In the genomic region with DNA sequence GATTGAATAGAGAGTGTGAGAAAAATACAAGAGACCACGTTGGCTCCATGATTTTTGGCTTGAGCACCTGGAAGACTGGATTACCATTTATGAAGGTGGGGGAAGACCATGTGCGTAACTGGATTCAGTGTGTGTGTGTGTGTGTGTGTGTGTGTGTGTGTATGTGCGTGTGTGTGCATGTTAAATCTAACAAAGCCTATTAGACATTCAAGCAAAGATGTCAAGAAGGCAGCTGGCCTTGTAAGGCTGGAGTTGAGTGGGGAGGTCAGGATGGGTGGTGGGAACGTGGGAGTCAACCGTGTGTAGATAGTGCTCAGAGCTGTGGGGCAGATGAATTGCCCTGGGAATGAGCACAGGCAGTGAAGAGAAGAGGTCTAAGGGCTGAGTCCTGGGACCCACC, we compare ENCODE assay signal across 34 cellular contexts.
"Had no signal": no experiment of that assay in that cellular context is flagged by ENCODE, and none has a peak within 500 bp of the region (broad histone marks: within the 10 kb centered on the region; RNA-seq: fewer than 3 reads in every experiment).

No MANE protein-coding gene starts in this region.

- DNase-seq: activated B cell treated with CpG ODN at 0.5 μM for 24 hours; activated CD4-positive, alpha-beta memory T cell treated with anti-CD3 and anti-CD28 coated beads for 36 hours; activated CD4-positive, alpha-beta T cell treated with anti-CD3 and anti-CD28 coated beads for 48 hours; activated CD4-positive, alpha-beta T cell treated with anti-CD3 and anti-CD28 coated beads, Interleukin-2, amount 50 U/mL, for 1 hour; activated CD8-positive, alpha-beta memory T cell treated with anti-CD3 and anti-CD28 coated beads, Interleukin-2, amount 10 ng/mL, durations not matched to agents 7 days and 5 days; activated CD8-positive, alpha-beta memory T cell treated with anti-CD3 and anti-CD28 coated beads, Interleukin-2, amount 50 U/mL, for 4 hours; activated CD8-positive, alpha-beta T cell treated with anti-CD3 and anti-CD28 coated beads, Interleukin-2, amount 10 ng/mL, durations not matched to agents 7 days and 5 days; activated effector memory CD4-positive, alpha-beta T cell treated with anti-CD3 and anti-CD28 coated beads, Interleukin-2, amount 50 U/mL, for 16 hours; activated naive CD4-positive, alpha-beta T cell treated with anti-CD3 and anti-CD28 coated beads for 36 hours; activated naive CD8-positive, alpha-beta T cell treated with anti-CD3 and anti-CD28 coated beads, Interleukin-2, amount 10 ng/mL, durations not matched to agents 7 days and 5 days; activated T-cell treated with anti-CD3 and anti-CD28 coated beads, Interleukin-2, amount 50 U/mL, for 1 hour; activated T-cell treated with anti-CD3 and anti-CD28 coated beads, Interleukin-2, amount 50 U/mL, for 48 hours; cortex of kidney; dermis blood vessel endothelial cell; effector CD4-positive, alpha-beta T cell; effector memory CD8-positive, alpha-beta T cell; erythroblast; foreskin keratinocyte; gastrocnemius medialis; glutamatergic neuron; SW 1271; T-cell; T-helper 9 cell; WERI-Rb-1 had no signal

- H3K4me3 ChIP-seq: ascending aorta, breast epithelium, esophagus muscularis mucosa, gastrocnemius medialis had no signal

- H3K4me1 Mint-ChIP-seq: activated B cell treated with CpG ODN at 0.5 μM for 24 hours; activated CD8-positive, alpha-beta memory T cell treated with anti-CD3 and anti-CD28 coated beads, Interleukin-2, amount 10 ng/mL, durations not matched to agents 7 days and 5 days; activated naive CD4-positive, alpha-beta T cell treated with anti-CD3 and anti-CD28 coated beads, Interleukin-2, amount 50 U/mL, for 24 hours; activated naive CD8-positive, alpha-beta T cell treated with anti-CD3 and anti-CD28 coated beads, Interleukin-2, amount 10 ng/mL, durations not matched to agents 7 days and 5 days; central memory CD8-positive, alpha-beta T cell; T-cell had no signal

- H3K27me3 ChIP-seq: ascending aorta had no signal

- H3K36me3 ChIP-seq: ascending aorta, breast epithelium, esophagus muscularis mucosa, gastrocnemius medialis, WERI-Rb-1 had no signal

- H3K4me3 Mint-ChIP-seq: activated B cell treated with CpG ODN at 0.5 μM for 24 hours; activated CD4-positive, alpha-beta memory T cell treated with anti-CD3 and anti-CD28 coated beads for 36 hours; activated CD8-positive, alpha-beta memory T cell treated with anti-CD3 and anti-CD28 coated beads, Interleukin-2, amount 10 ng/mL, durations not matched to agents 7 days and 5 days; activated CD8-positive, alpha-beta T cell treated with anti-CD3 and anti-CD28 coated beads, Interleukin-2, amount 10 ng/mL, durations not matched to agents 7 days and 5 days; activated naive CD4-positive, alpha-beta T cell treated with anti-CD3 and anti-CD28 coated beads for 36 hours; activated naive CD4-positive, alpha-beta T cell treated with anti-CD3 and anti-CD28 coated beads, Interleukin-2, amount 50 U/mL, for 24 hours; activated naive CD8-positive, alpha-beta T cell treated with anti-CD3 and anti-CD28 coated beads, Interleukin-2, amount 10 ng/mL, durations not matched to agents 7 days and 5 days; activated T-helper 1 cell treated with anti-CD3 and anti-CD28 coated beads, Interleukin-12 subunit alpha, Interleukin-12 subunit beta, Interleukin-2, Interleukin-4 antibody, amounts not matched to agents 30 ng/mL and 10 ng/mL and 1 ng/mL, durations not matched to agents 14 hours and 24 hours and 36 hours; brain; central memory CD8-positive, alpha-beta T cell; effector memory CD8-positive, alpha-beta T cell; T-cell; T-helper 1 cell treated with Interleukin-12 subunit alpha and Interleukin-12 subunit beta and Interleukin-4 antibody, amounts not matched to agents 30 μg/mL and 1 μg/mL, for 36 hours had no signal

- H3K27ac Mint-ChIP-seq: activated B cell treated with CpG ODN at 0.5 μM for 24 hours; activated CD4-positive, alpha-beta memory T cell treated with anti-CD3 and anti-CD28 coated beads for 36 hours; activated CD8-positive, alpha-beta memory T cell treated with anti-CD3 and anti-CD28 coated beads, Interleukin-2, amount 10 ng/mL, durations not matched to agents 7 days and 5 days; activated CD8-positive, alpha-beta T cell treated with anti-CD3 and anti-CD28 coated beads, Interleukin-2, amount 10 ng/mL, durations not matched to agents 7 days and 5 days; activated naive CD4-positive, alpha-beta T cell treated with anti-CD3 and anti-CD28 coated beads for 36 hours; activated naive CD4-positive, alpha-beta T cell treated with anti-CD3 and anti-CD28 coated beads, Interleukin-2, amount 50 U/mL, for 24 hours; activated naive CD8-positive, alpha-beta T cell treated with anti-CD3 and anti-CD28 coated beads, Interleukin-2, amount 10 ng/mL, durations not matched to agents 7 days and 5 days; activated T-helper 1 cell treated with anti-CD3 and anti-CD28 coated beads, Interleukin-12 subunit alpha, Interleukin-12 subunit beta, Interleukin-2, Interleukin-4 antibody, amounts not matched to agents 30 ng/mL and 10 ng/mL and 1 ng/mL, durations not matched to agents 14 hours and 24 hours and 36 hours; activated T-helper 2 cell treated with anti-CD3 and anti-CD28 coated beads, Interferon-gamma antibody, Interleukin-2, Interleukin-4, amounts not matched to agents 10 μg/mL and 5 μg/mL and 100 μg/mL, durations not matched to agents 14 hours and 24 hours and 36 hours; brain; effector memory CD8-positive, alpha-beta T cell; T-cell; T-helper 1 cell treated with Interleukin-12 subunit alpha and Interleukin-12 subunit beta and Interleukin-4 antibody, amounts not matched to agents 30 μg/mL and 1 μg/mL, for 36 hours had no signal

- H3K36me3 Mint-ChIP-seq: activated CD4-positive, alpha-beta memory T cell treated with anti-CD3 and anti-CD28 coated beads for 36 hours; activated CD8-positive, alpha-beta memory T cell treated with anti-CD3 and anti-CD28 coated beads, Interleukin-2, amount 10 ng/mL, durations not matched to agents 7 days and 5 days; activated naive CD4-positive, alpha-beta T cell treated with anti-CD3 and anti-CD28 coated beads, Interleukin-2, amount 50 U/mL, for 24 hours; activated naive CD8-positive, alpha-beta T cell treated with anti-CD3 and anti-CD28 coated beads, Interleukin-2, amount 10 ng/mL, durations not matched to agents 7 days and 5 days; brain; T-cell had no signal

- ATAC-seq: activated CD4-positive, CD25-positive, alpha-beta regulatory T cell treated with anti-CD3 and anti-CD28 coated beads, Interleukin-2, amount 50 U/mL, for 24 hours; activated CD8-positive, alpha-beta memory T cell treated with anti-CD3 and anti-CD28 coated beads, Interleukin-2, amount 10 ng/mL, durations not matched to agents 7 days and 5 days; activated CD8-positive, alpha-beta T cell treated with anti-CD3 and anti-CD28 coated beads, Interleukin-2, amount 10 ng/mL, durations not matched to agents 7 days and 5 days; effector memory CD8-positive, alpha-beta T cell; foreskin keratinocyte; gastrocnemius medialis; T-cell had no signal

- H3K9me3 Mint-ChIP-seq: activated B cell treated with CpG ODN at 0.5 μM for 24 hours; activated CD4-positive, alpha-beta memory T cell treated with anti-CD3 and anti-CD28 coated beads for 36 hours; activated naive CD4-positive, alpha-beta T cell treated with anti-CD3 and anti-CD28 coated beads for 36 hours; activated naive CD4-positive, alpha-beta T cell treated with anti-CD3 and anti-CD28 coated beads, Interleukin-2, amount 50 U/mL, for 24 hours; activated naive CD8-positive, alpha-beta T cell treated with anti-CD3 and anti-CD28 coated beads, Interleukin-2, amount 10 ng/mL, durations not matched to agents 7 days and 5 days; activated T-helper 1 cell treated with anti-CD3 and anti-CD28 coated beads, Interleukin-12 subunit alpha, Interleukin-12 subunit beta, Interleukin-2, Interleukin-4 antibody, amounts not matched to agents 30 ng/mL and 10 ng/mL and 1 ng/mL, durations not matched to agents 14 hours and 24 hours and 36 hours; activated T-helper 2 cell treated with anti-CD3 and anti-CD28 coated beads, Interferon-gamma antibody, Interleukin-2, Interleukin-4, amounts not matched to agents 10 μg/mL and 5 μg/mL and 100 μg/mL, durations not matched to agents 14 hours and 24 hours and 36 hours; central memory CD8-positive, alpha-beta T cell; effector memory CD8-positive, alpha-beta T cell; T-helper 1 cell treated with Interleukin-12 subunit alpha and Interleukin-12 subunit beta and Interleukin-4 antibody, amounts not matched to agents 30 μg/mL and 1 μg/mL, for 36 hours had no signal
